ENCODE assay signal across 8 cellular contexts in genomic region chr6:37547564-37548061, GRCh38. TPM values are rescaled to one million over a fixed set of nuclear protein-coding genes. Genes with fewer than 3 reads are reported as not detected.
DNase-seq lines count a peak whose midpoint lies in the region; ATAC-seq and TF ChIP-seq lines count a peak whose summit lies in the region.

No MANE protein-coding gene starts in this region.

- peak overlapping the region; percentile 76 for H3K27ac ChIP-seq in VCaP

- no peak for TF ChIP-seq CTCF in VCaP (conservative IDR thresholded peaks at IDR 0.05)

- peak; percentile 84 for DNase-seq in DMS 273 treated with DMSO at 0.1 percent for 48 hours (lab: John Stamatoyannopoulos, UW)
- DNase-seq in HK-2 (ENCODE audit: unreplicated experiment), result peak; percentile 59
- DNase-seq in left lobe of liver (ENCODE audit: low spot score), result no peak
- DNase-seq in NOMO-1 treated with dmso at 0.1 percent for 144 hours (lab: John Stamatoyannopoulos, UW; ENCODE audit: unreplicated experiment), result no peak
- no peak for DNase-seq in stimulated activated CD4-positive, alpha-beta T cell treated with anti-CD3 and anti-CD28 coated beads, Interleukin-1b, Interleukin-23, amount 100 ng/mL, for 48 hours

- peak; percentile 70 for ATAC-seq in left lobe of liver
- no peak for ATAC-seq in HG03280 (IDR thresholded peaks at IDR 0.05; ENCODE audit: unreplicated experiment)
- no peak for ATAC-seq in HG02938 (IDR thresholded peaks at IDR 0.05; ENCODE audit: unreplicated experiment)

RNA-seq across cellular contexts. Expression of gene CCDC167, which starts 47.9 kb away (rescaled TPM):
- 25.1 TPM for total RNA-seq in left lobe of liver

Comparison
In these comparisons a context has a peak if more than half of its experiments do, and no peak if none do; other contexts are left out.
1. DNase-seq: peak in DMS 273 treated with DMSO at 0.1 percent for 48 hours (single experiment) and HK-2 (single experiment); none in left lobe of liver (single experiment), NOMO-1 treated with dmso at 0.1 percent for 144 hours (single experiment) and stimulated activated CD4-positive, alpha-beta T cell treated with anti-CD3 and anti-CD28 coated beads, Interleukin-1b, Interleukin-23, amount 100 ng/mL, for 48 hours (single experiment).